ENCODE assay signal across 12 cellular contexts in genomic region chr7:48246073-48246472, GRCh38.
A peak's percentile ranks its signal among the peaks of the same experiment; 100 is the strongest.
DNase-seq lines count a peak whose midpoint lies in the region; ATAC-seq and TF ChIP-seq lines count a peak whose summit lies in the region.
"Had no signal": no experiment of that assay in that cellular context is flagged by ENCODE, and none has a peak within 500 bp of the region (broad histone marks: within the 10 kb centered on the region; RNA-seq: fewer than 3 reads in every experiment).

No MANE protein-coding gene starts in this region.

- H3K36me3 ChIP-seq in spleen = peaks cover 0 to 6% (median 0%) of the 10 kb centered on the region in 6 donors
- H3K36me3 ChIP-seq: HAP-1, left ventricle myocardium inferior had no signal

- no peak overlapping the region for H3K4me3 ChIP-seq in spleen
- H3K4me3 ChIP-seq: HAP-1, left ventricle myocardium inferior had no signal

- intact Hi-C loops in spleen (cut with DNase I; ENCODE audit: low total_unique reads) = no loop called here

- peak; percentile 76 for ATAC-seq in GM18517 (IDR thresholded peaks at IDR 0.05; ENCODE audit: unreplicated experiment)
- ATAC-seq in GM21786 (IDR thresholded peaks at IDR 0.05; ENCODE audit: unreplicated experiment) = peak; percentile 72
- peak; percentile 76 for ATAC-seq in HG03558 (IDR thresholded peaks at IDR 0.05; ENCODE audit: extremely low read depth, unreplicated experiment)
- ATAC-seq in SK-N-SH treated with all-trans-retinoic acid at 6 μM for 48 hours = no peak

- WGBS in spleen, 5 donors = 33 to 45% (median 37%) methylated on average over 4 of the region's 4 CpGs

- H3K27me3 ChIP-seq in spleen (replicated peaks in 1 of 7) = no peaks in the 10 kb centered on the region

- H3K4me1 ChIP-seq in spleen = peaks cover 0 to 19% (median 5%) of the 10 kb centered on the region in 6 donors
- H3K4me1 ChIP-seq: left ventricle myocardium inferior had no signal

- peak; percentile 3 for DNase-seq in kidney glomerular epithelial cell (lab: John Stamatoyannopoulos, UW)
- no peak for DNase-seq in spleen
- no peak for DNase-seq in mesenteric fat pad (ENCODE audit: low spot score)
- DNase-seq in NK-92 (lab: John Stamatoyannopoulos, UW; ENCODE audit: unreplicated experiment) = no peak
- DNase-seq: activated gamma-delta T cell, left ventricle myocardium inferior, NCI-H146 had no signal

- TF ChIP-seq POLR2A in spleen (IDR thresholded peaks at IDR 0.05) = no peak

- H3K27ac ChIP-seq in spleen = no peak overlapping the region
- H3K27ac ChIP-seq: left ventricle myocardium inferior had no signal

- H3K9me3 ChIP-seq in spleen = no peaks in the 10 kb centered on the region
- H3K9me3 ChIP-seq: HAP-1, left ventricle myocardium inferior had no signal

- TF ChIP-seq CTCF in spleen (IDR thresholded peaks at IDR 0.05 in 8 of 11, conservative IDR thresholded peaks at IDR 0.05 in 3 of 11) = no peak

TF ChIP-seq in SK-N-SH treated with all-trans-retinoic acid at 6 μM for 48 hours, 23 proteins besides CTCF, POLR2A, EP300 and RAD21:
- no peak for TF ChIP-seq ZFP3 (CRISPR knock-in tag; IDR thresholded peaks at IDR 0.05)
- TF ChIP-seq ZNF565 (CRISPR knock-in tag; conservative IDR thresholded peaks at IDR 0.05; ENCODE audit: low read depth) = no peak
- no peak for TF ChIP-seq RARB (CRISPR knock-in tag; IDR thresholded peaks at IDR 0.05)
- TF ChIP-seq CSRNP3 (CRISPR knock-in tag; IDR thresholded peaks at IDR 0.05) = no peak
- TF ChIP-seq CREB5 (CRISPR knock-in tag; IDR thresholded peaks at IDR 0.05; ENCODE audit: low read depth) = no peak
- no peak for TF ChIP-seq TCF4 (CRISPR knock-in tag; IDR thresholded peaks at IDR 0.05; ENCODE audit: borderline replicate concordance)
- no peak for TF ChIP-seq TSHZ2 (CRISPR knock-in tag; IDR thresholded peaks at IDR 0.05)
- no peak for TF ChIP-seq POU6F1 (CRISPR knock-in tag; IDR thresholded peaks at IDR 0.05; ENCODE audit: borderline replicate concordance, low read depth)
- TF ChIP-seq GLIS3 (CRISPR knock-in tag; IDR thresholded peaks at IDR 0.05) = no peak
